ENCODE assay signal across 28 cellular contexts in the genomic region with DNA sequence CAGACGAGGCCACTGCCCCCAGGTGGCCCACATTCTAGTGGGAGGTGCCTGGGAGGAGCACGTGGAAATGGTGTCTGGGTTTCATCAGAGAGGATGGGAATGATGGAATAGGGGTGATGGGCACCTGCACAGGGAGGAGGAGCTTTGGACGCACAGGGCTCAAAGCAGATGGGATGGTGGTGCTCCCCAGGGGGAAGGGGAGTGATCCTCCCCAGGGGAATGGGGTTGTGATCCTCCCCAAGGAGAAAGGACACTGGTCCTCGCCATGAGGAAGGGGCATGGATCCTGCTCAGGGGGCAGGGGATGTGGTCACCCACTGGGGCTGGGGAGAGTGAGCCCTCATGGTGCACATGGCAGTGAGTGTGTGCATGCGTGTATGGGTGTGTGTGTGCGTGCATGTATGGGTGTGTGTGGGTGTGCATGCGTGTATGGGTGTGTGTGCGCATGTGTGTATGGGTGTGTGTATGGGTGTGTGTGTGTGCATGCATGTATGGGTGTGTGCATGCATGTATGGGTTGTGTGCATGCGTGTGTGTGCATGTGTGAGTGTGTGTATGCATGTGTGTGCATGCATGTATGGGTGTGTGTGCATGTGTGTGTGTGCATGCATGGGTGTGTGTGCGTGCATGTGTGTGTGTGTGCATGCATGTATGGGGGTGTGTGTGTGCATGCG. TPM values are rescaled to one million over a fixed set of nuclear protein-coding genes. Genes with fewer than 3 reads are reported as not detected.
DNase-seq lines count a peak whose midpoint lies in the region; ATAC-seq, FAIRE-seq and TF ChIP-seq lines count a peak whose summit lies in the region.
"Had no signal": no experiment of that assay in that cellular context is flagged by ENCODE, and none has a peak within 500 bp of the region (broad histone marks: within the 10 kb centered on the region; RNA-seq: fewer than 3 reads in every experiment).

No MANE protein-coding gene starts in this region.

- H3K9me3 ChIP-seq in left ventricle myocardium inferior (replicated peaks) (no peaks in the 10 kb centered on the region), H1 (ENCODE audit: insufficient read depth in 2 of 2, low read depth in 1 of 2, low read length in 1 of 2) (no peaks in the 10 kb centered on the region), trophoblast cell (ENCODE audit: insufficient read depth, low read depth, low read length) (peaks cover 12% of the 10 kb centered on the region)
- H3K9me3 ChIP-seq in CD8-positive, alpha-beta memory T cell (ENCODE audit: low read length) = no peaks in the 10 kb centered on the region
- H3K9me3 ChIP-seq: BLaER1, MG63, SK-N-SH had no signal

- peaks cover 9 to 41% of the 10 kb centered on the region in 2 donors for H3K27me3 Mint-ChIP-seq in CD8-positive, alpha-beta memory T cell

- H3K79me1 ChIP-seq in H1 (ENCODE audit: low read depth, low read length) = no peaks in the 10 kb centered on the region
- H3K79me1 ChIP-seq in trophoblast cell (ENCODE audit: low read length) = no peaks in the 10 kb centered on the region

- POLR2A ChIA-PET in H1 (lab: Charles Lee; ENCODE audit: partially characterized antibody) = no interaction called here
- POLR2A ChIA-PET in CD8-positive, alpha-beta memory T cell (lab: Charles Lee) = no interaction called here

- H4K91ac ChIP-seq in H1 (replicated peaks; ENCODE audit: insufficient read length, low read length) (peak overlapping the region; percentile 40), trophoblast cell (ENCODE audit: low read depth, low read length) (no peak overlapping the region)

- intact Hi-C loops in Right ventricle myocardium superior (cut with DNase I) (no loop called here), left ventricle myocardium inferior (cut with micrococcal nuclease) (no loop called here)

- H2AK5ac ChIP-seq in H1 (ENCODE audit: low read depth, low read length) (0 out of 2 replicates have a peak overlapping the region, but pooled peaks have one; percentile 27), trophoblast cell (ENCODE audit: low read length) (no peak overlapping the region)

- H3K4me3 Mint-ChIP-seq in CD8-positive, alpha-beta memory T cell = no peak overlapping the region
- H3K4me3 Mint-ChIP-seq: CD4-positive, CD25-positive, alpha-beta regulatory T cell; GM23338 had no signal

- H4K20me1 ChIP-seq in H1 (replicated peaks in 1 of 2; ENCODE audit: control insufficient read depth in 1 of 2, insufficient read depth in 2 of 2, low read length in 2 of 2) = peaks cover 0 to 10% of the 10 kb centered on the region in 2 experiments

- TF ChIP-seq EP300 in H1 (IDR thresholded peaks at IDR 0.05; ENCODE audit: borderline replicate concordance in 1 of 2, low read depth in 2 of 2, low read length in 2 of 2) = no peak

- peak overlapping the region; percentile 91 for H3K4ac ChIP-seq in H1 (replicated peaks; ENCODE audit: insufficient read length, low read depth, low read length)
- no peak overlapping the region for H3K4ac ChIP-seq in trophoblast cell (ENCODE audit: low read depth, low read length)

- H2BK12ac ChIP-seq in H1 (ENCODE audit: low read depth, low read length) (no peak overlapping the region), trophoblast cell (ENCODE audit: low read length) (no peak overlapping the region)

- H3K4me2 ChIP-seq in H1 (ENCODE audit: insufficient read depth in 1 of 2, low read depth in 2 of 2, low read length in 2 of 2) (no peak overlapping the region), trophoblast cell (ENCODE audit: low read length) (no peak overlapping the region)
- H3K4me2 ChIP-seq: BLaER1, GM23338, SK-N-SH had no signal

- H3K9me3 Mint-ChIP-seq in CD8-positive, alpha-beta memory T cell = no peaks in the 10 kb centered on the region
- H3K9me3 Mint-ChIP-seq: CD4-positive, CD25-positive, alpha-beta regulatory T cell; GM23338 had no signal

- H3K27me3 ChIP-seq in left ventricle myocardium inferior (ENCODE audit: low read depth) (peaks cover 91% of the 10 kb centered on the region), H1 (replicated peaks in 1 of 4; ENCODE audit: control insufficient read depth in 3 of 4, extremely low read depth in 1 of 4, insufficient read depth in 3 of 4, low read length in 3 of 4) (no peaks in the 10 kb centered on the region; a peak in 1 of 7 replicates), trophoblast cell (ENCODE audit: insufficient read depth, low read length) (no peaks in the 10 kb centered on the region), foreskin keratinocyte (peaks cover 23% of the 10 kb centered on the region)
- H3K27me3 ChIP-seq in CD8-positive, alpha-beta memory T cell (ENCODE audit: insufficient read depth, low read length, poor library complexity, severe bottlenecking) = peaks cover 18% of the 10 kb centered on the region
- H3K27me3 ChIP-seq: MG63 had no signal

- WGBS in H1 (ENCODE audit: extremely low coverage in 1 of 2, insufficient coverage in 1 of 2, insufficient read length in 1 of 2, insufficient replicate concordance in 2 of 2, low coverage in 1 of 2, low lambda C conversion rate in 2 of 2, missing lambda C conversion rate in 1 of 2), 2 experiments = 82% methylated on average over 11 of the region's 11 CpGs; no CpG with 5 or more reads in 1 of the 2 experiments
- no CpG with 5 or more reads among the region's 11 CpGs for WGBS in trophoblast cell (ENCODE audit: extremely low coverage, insufficient coverage, insufficient read length)

- no peak overlapping the region for H3K27ac Mint-ChIP-seq in CD8-positive, alpha-beta memory T cell
- H3K27ac Mint-ChIP-seq: CD4-positive, CD25-positive, alpha-beta regulatory T cell; GM23338 had no signal

- no peak overlapping the region for H2BK20ac ChIP-seq in H1 (ENCODE audit: low read length)

- H3K36me3 ChIP-seq in left ventricle myocardium inferior = no peaks in the 10 kb centered on the region
- no peaks in the 10 kb centered on the region for H3K36me3 ChIP-seq in H1 (ENCODE audit: control insufficient read depth in 2 of 4, insufficient read depth in 4 of 4, low read length in 3 of 4)
- no peaks in the 10 kb centered on the region for H3K36me3 ChIP-seq in trophoblast cell (ENCODE audit: control insufficient read depth in 1 of 2, insufficient read depth in 2 of 2, low read length in 2 of 2)
- H3K36me3 ChIP-seq in CD8-positive, alpha-beta memory T cell (ENCODE audit: insufficient read depth, low read length) = no peaks in the 10 kb centered on the region
- H3K36me3 ChIP-seq: BLaER1, MG63 had no signal

- no peaks in the 10 kb centered on the region for H3K79me2 ChIP-seq in H1 (ENCODE audit: control insufficient read depth in 1 of 2, insufficient read depth in 2 of 2, low read length in 2 of 2)
- no peaks in the 10 kb centered on the region for H3K79me2 ChIP-seq in trophoblast cell (ENCODE audit: control insufficient read depth, insufficient read depth, low read length, poor library complexity)

- H3K4me3 ChIP-seq in left ventricle myocardium inferior (no peak overlapping the region), H1 (ENCODE audit: extremely low read depth in 1 of 4, insufficient read depth in 2 of 4, low read depth in 3 of 4, low read length in 4 of 4) (no peak overlapping the region), trophoblast cell (ENCODE audit: low read depth, low read length) (peak overlapping the region; percentile 32)
- no peak overlapping the region for H3K4me3 ChIP-seq in CD8-positive, alpha-beta memory T cell (ENCODE audit: low read length)
- H3K4me3 ChIP-seq: BLaER1, GM23338, MG63 had no signal

- H3K27ac ChIP-seq in left ventricle myocardium inferior (replicated peaks) = no peak overlapping the region
- no peak overlapping the region for H3K27ac ChIP-seq in H1 (ENCODE audit: low read depth, low read length)
- no peak overlapping the region for H3K27ac ChIP-seq in trophoblast cell (ENCODE audit: low read depth, low read length)
- no peak overlapping the region for H3K27ac ChIP-seq in foreskin keratinocyte
- no peak overlapping the region for H3K27ac ChIP-seq in CD8-positive, alpha-beta memory T cell (ENCODE audit: low read depth, low read length)
- H3K27ac ChIP-seq: BLaER1 had no signal

- H4K5ac ChIP-seq in H1 (ENCODE audit: insufficient read length, low read depth, low read length) = no peak overlapping the region

- no peak for TF ChIP-seq CTCF in left ventricle myocardium inferior (IDR thresholded peaks at IDR 0.05; ENCODE audit: borderline replicate concordance)
- no peak for TF ChIP-seq CTCF in H1 (IDR thresholded peaks at IDR 0.05; ENCODE audit: control extremely low read depth in 1 of 3, insufficient read depth in 1 of 3, low read depth in 1 of 3, low read length in 3 of 3)
- TF ChIP-seq CTCF in foreskin keratinocyte (conservative IDR thresholded peaks at IDR 0.05) = no peak

- no peak overlapping the region for H2BK5ac ChIP-seq in H1 (ENCODE audit: low read depth, low read length)
- H2BK5ac ChIP-seq in trophoblast cell (ENCODE audit: low read depth, low read length, poor library complexity) = no peak overlapping the region

- no peak for ATAC-seq in Right ventricle myocardium superior (ENCODE audit: poor library complexity)
- no peak for ATAC-seq in GM21529 (IDR thresholded peaks at IDR 0.05; ENCODE audit: unreplicated experiment)
- ATAC-seq in foreskin keratinocyte = no peak
- ATAC-seq: GM23338, PC-3 had no signal

- no peak overlapping the region for H3K14ac ChIP-seq in H1 (ENCODE audit: insufficient read length)
- H3K14ac ChIP-seq in trophoblast cell (ENCODE audit: low read length) = no peak overlapping the region

- H2BK15ac ChIP-seq in H1 (ENCODE audit: low read length) = no peak overlapping the region

- H4K8ac ChIP-seq in H1 (ENCODE audit: extremely low read depth, insufficient read depth, low read length) (no peak overlapping the region), trophoblast cell (ENCODE audit: low read depth, low read length) (no peak overlapping the region)

- no peak overlapping the region for H3K56ac ChIP-seq in H1 (replicated peaks; ENCODE audit: insufficient read length, low read depth, low read length)

- no peak for TF ChIP-seq POLR2A in H1 (IDR thresholded peaks at IDR 0.05; ENCODE audit: control extremely low read depth in 1 of 2, low read depth in 2 of 2, low read length in 2 of 2)

- CTCF ChIA-PET in H1 (lab: Charles Lee; ENCODE audit: partially characterized antibody) = interaction anchor here (1.0 to 7.6 kb wide), 5 partner anchors 10 to 98 kb away, joined by 3 to 45 read pairs (median 4); no protein-coding TSS in a partner anchor
- CTCF ChIA-PET in CD8-positive, alpha-beta memory T cell (lab: Charles Lee) = no interaction called here

- H3K9ac ChIP-seq in H1 (replicated peaks in 1 of 4; ENCODE audit: extremely low read depth in 1 of 4, low read depth in 3 of 4, low read length in 3 of 4) (no peak overlapping the region), trophoblast cell (ENCODE audit: low read length) (no peak overlapping the region)
- H3K9ac ChIP-seq: BLaER1, SK-N-SH had no signal

- no peak overlapping the region for H4K12ac ChIP-seq in trophoblast cell (ENCODE audit: low read depth, low read length)

- TF ChIP-seq RAD21 in H1 (IDR thresholded peaks at IDR 0.05 in 1 of 2, conservative IDR thresholded peaks at IDR 0.05 in 1 of 2; ENCODE audit: low read depth in 2 of 2, low read length in 2 of 2) = no peak

- H3K4me1 Mint-ChIP-seq in CD8-positive, alpha-beta memory T cell = no peaks in the 10 kb centered on the region
- H3K4me1 Mint-ChIP-seq: GM23338 had no signal

- H2AFZ ChIP-seq in H1 (ENCODE audit: low read length) = no peak overlapping the region
- no peak overlapping the region for H2AFZ ChIP-seq in trophoblast cell (ENCODE audit: insufficient read depth, low read length, poor library complexity)
- H2AFZ ChIP-seq: GM23338 had no signal

- FAIRE-seq in H1 (lab: Jason Lieb, UNC) = no peak
- FAIRE-seq: D721Med had no signal

- no peaks in the 10 kb centered on the region for H3K36me3 Mint-ChIP-seq in CD8-positive, alpha-beta memory T cell
- H3K36me3 Mint-ChIP-seq: CD4-positive, CD25-positive, alpha-beta regulatory T cell had no signal

- no peak overlapping the region for H2BK120ac ChIP-seq in H1 (replicated peaks; ENCODE audit: low read depth, low read length)
- H2BK120ac ChIP-seq in trophoblast cell (ENCODE audit: insufficient read depth, low read length, poor library complexity) = no peak overlapping the region

- peak; percentile 13 for DNase-seq in Right ventricle myocardium superior
- no peak for DNase-seq in left ventricle myocardium inferior
- peak; percentile 37 for DNase-seq in SK-N-DZ (ENCODE audit: low spot score)
- DNase-seq in H1 (ENCODE audit: low read depth in 1 of 2, low spot score in 2 of 2) = no peak
- no peak for DNase-seq in trophoblast cell
- no peak for DNase-seq in foreskin keratinocyte
- no peak for DNase-seq in CD8-positive, alpha-beta memory T cell
- DNase-seq: 8988T; ACHN; CD4-positive, CD25-positive, alpha-beta regulatory T cell; HCEC 1CT; KG1; MG63; NCI-H1105 treated with DMSO at 0.1 percent for 48 hours; NCI-H146; NCI-H1930; NCI-H2107; NCI-H524; NCI-H82; NK-92 treated with Interleukin-12 subunit alpha and Interleukin-12 subunit beta, amount 100 ng/mL, for 24 hours; PC-3; SIG-M5; SK-N-SH; SW 1271 had no signal

- H3K23ac ChIP-seq in H1 (ENCODE audit: insufficient read length) (no peak overlapping the region), trophoblast cell (ENCODE audit: low read length) (no peak overlapping the region)

- peaks cover 3% of the 10 kb centered on the region for H3K23me2 ChIP-seq in H1 (ENCODE audit: low read depth, low read length)

- H3K18ac ChIP-seq in H1 (ENCODE audit: extremely low read depth, low read length) = no peak overlapping the region
- no peak overlapping the region for H3K18ac ChIP-seq in trophoblast cell (ENCODE audit: low read length)

- peaks cover 12% of the 10 kb centered on the region for H3K4me1 ChIP-seq in left ventricle myocardium inferior
- no peaks in the 10 kb centered on the region; a peak in 2 of 7 replicates for H3K4me1 ChIP-seq in H1 (replicated peaks in 1 of 4; ENCODE audit: control insufficient read depth in 3 of 4, insufficient read depth in 4 of 4, low read length in 3 of 4)
- no peaks in the 10 kb centered on the region for H3K4me1 ChIP-seq in trophoblast cell (ENCODE audit: control insufficient read depth in 1 of 2, insufficient read depth in 2 of 2, low read length in 2 of 2)
- H3K4me1 ChIP-seq in foreskin keratinocyte = no peaks in the 10 kb centered on the region
- no peaks in the 10 kb centered on the region for H3K4me1 ChIP-seq in CD8-positive, alpha-beta memory T cell (ENCODE audit: insufficient read depth, low read length)

RNA-seq across cellular contexts. Expression of a gene that starts 49.7 kb away (rescaled TPM):
- total RNA-seq in Right ventricle myocardium superior (12.1 TPM), left ventricle myocardium inferior (12.7 TPM), foreskin keratinocyte (2.3 and 2.4 TPM in 2 replicates)
- polyA plus RNA-seq in SK-N-DZ (2014; cell fraction: cytosol; rRNA removed) = 12.0 and 18.7 TPM in 2 replicates
- polyA plus RNA-seq in SK-N-DZ (2014; cell fraction: nucleus; rRNA removed) = 32.1 and 36.3 TPM in 2 replicates
- total RNA-seq in H1 (2021; fragmentation: NEBNext Ultra II Directional; extraction: Animal tissue kit (Norgen Biotek cat#: 25700)) = 18.2 and 18.5 TPM in 2 replicates
- polyA plus RNA-seq in H1 (2011; rRNA removed) (10.5 and 13.3 TPM in 2 replicates), foreskin keratinocyte (1.5 and 1.9 TPM in 2 replicates)
- 10.5 TPM for polyA plus RNA-seq in H1 (2011; cell fraction: cytosol; rRNA removed)
- 30.4 TPM for polyA plus RNA-seq in H1 (2011; cell fraction: nucleus; rRNA removed)
- polyA plus RNA-seq in H1 (2012, experiment 1 of 2) = 15.4 to 21.3 TPM (median 15.8 TPM) in 4 replicates
- polyA plus RNA-seq in H1 (2012, experiment 2 of 2) = 19.2 TPM
- polyA plus RNA-seq in H1 (2013, experiment 1 of 2) = 19.8 TPM
- polyA plus RNA-seq in H1 (2013, experiment 2 of 2) = 21.9 TPM
- polyA minus RNA-seq in H1 (2011; rRNA and poly(A)+ RNA removed) = 6.1 and 7.4 TPM in 2 replicates
- 9.3 TPM for polyA minus RNA-seq in H1 (2011; cell fraction: cytosol; rRNA and poly(A)+ RNA removed)
- 10.6 TPM for polyA minus RNA-seq in H1 (2011; cell fraction: nucleus; rRNA and poly(A)+ RNA removed)
- 63.6 and 64.8 TPM in 2 replicates for polyA plus RNA-seq in trophoblast cell (2013)
- total RNA-seq in CD8-positive, alpha-beta memory T cell = 10 to 100 TPM; 42.0 to 44.9 TPM
- polyA plus RNA-seq in CD8-positive, alpha-beta memory T cell = 0.47 TPM

Comparison
In these comparisons a context has a peak if more than half of its experiments do, and no peak if none do; other contexts are left out.
1. DNase-seq: peak in Right ventricle myocardium superior (single experiment) and SK-N-DZ (single experiment); none in left ventricle myocardium inferior (single experiment), H1 (0 of 2), trophoblast cell (0 of 2), foreskin keratinocyte (0 of 2) and CD8-positive, alpha-beta memory T cell (0 of 5).